9 cellular contexts compared by ENCODE assay signal in the genomic region with DNA sequence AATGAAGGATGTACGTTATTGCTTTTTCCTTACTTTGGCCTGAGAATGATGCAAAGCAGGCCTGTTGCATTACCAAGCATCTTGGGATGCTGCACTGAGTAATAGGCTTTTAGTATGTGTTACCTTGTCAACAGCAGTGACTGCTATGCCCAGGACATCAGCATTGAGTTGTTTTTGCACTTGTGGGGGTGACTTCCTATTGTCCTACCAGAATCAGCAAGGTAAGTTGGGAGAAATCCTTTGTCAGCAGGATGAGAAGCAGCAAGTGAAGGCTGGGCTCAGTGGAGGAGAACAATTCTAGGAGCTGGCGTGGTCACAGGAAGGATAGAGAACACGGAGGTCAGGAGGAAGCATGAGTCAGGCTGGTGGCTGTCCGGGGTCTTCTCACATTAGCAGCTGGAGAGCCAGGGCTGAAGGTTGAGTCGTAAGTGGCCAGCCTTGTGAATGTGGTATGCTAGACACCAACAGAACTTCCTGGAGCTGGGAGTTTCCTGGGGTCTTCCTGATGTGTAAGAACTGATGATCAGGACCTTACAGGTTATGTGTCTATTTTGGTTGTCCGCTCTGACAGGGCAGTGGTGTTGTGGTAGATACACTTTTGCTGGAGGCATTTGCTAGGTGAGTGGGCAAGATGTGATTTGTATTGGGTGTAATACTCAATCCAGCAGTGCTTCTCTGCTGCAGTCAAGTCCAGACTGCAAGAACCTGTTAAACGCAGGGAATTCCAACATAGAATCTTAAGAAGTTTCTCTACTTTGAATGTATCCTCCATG.
DNase-seq lines count a peak whose midpoint lies in the region; ATAC-seq and TF ChIP-seq lines count a peak whose summit lies in the region.
"Had no signal": no experiment of that assay in that cellular context is flagged by ENCODE, and none has a peak within 500 bp of the region (broad histone marks: within the 10 kb centered on the region; RNA-seq: fewer than 3 reads in every experiment).

No MANE protein-coding gene starts in this region.

- H3K27me3 ChIP-seq in SJCRH30 (no peaks in the 10 kb centered on the region), foreskin keratinocyte (no peaks in the 10 kb centered on the region)

- no peaks in the 10 kb centered on the region for H3K9me3 Mint-ChIP-seq in stimulated activated naive CD8-positive, alpha-beta T cell treated with anti-CD3 and anti-CD28 coated beads, Interleukin-15, Interleukin-2, amounts not matched to agents 100 ng/mL and 50 ng/mL, for 24 hours
- H3K9me3 Mint-ChIP-seq in activated CD4-positive, alpha-beta memory T cell treated with anti-CD3 and anti-CD28 coated beads for 36 hours: no peaks in the 10 kb centered on the region

- H3K4me1 Mint-ChIP-seq in stimulated activated naive CD8-positive, alpha-beta T cell treated with anti-CD3 and anti-CD28 coated beads, Interleukin-15, Interleukin-2, amounts not matched to agents 100 ng/mL and 50 ng/mL, for 24 hours (ENCODE audit: low read depth): peaks cover 37% of the 10 kb centered on the region
- H3K4me1 Mint-ChIP-seq in activated CD4-positive, alpha-beta memory T cell treated with anti-CD3 and anti-CD28 coated beads for 36 hours (ENCODE audit: low read depth): peaks cover 12% of the 10 kb centered on the region

- H3K27me3 Mint-ChIP-seq in stimulated activated naive CD8-positive, alpha-beta T cell treated with anti-CD3 and anti-CD28 coated beads, Interleukin-15, Interleukin-2, amounts not matched to agents 100 ng/mL and 50 ng/mL, for 24 hours: no peaks in the 10 kb centered on the region
- H3K27me3 Mint-ChIP-seq in activated CD4-positive, alpha-beta memory T cell treated with anti-CD3 and anti-CD28 coated beads for 36 hours: no peaks in the 10 kb centered on the region

- H3K4me3 Mint-ChIP-seq in stimulated activated naive CD8-positive, alpha-beta T cell treated with anti-CD3 and anti-CD28 coated beads, Interleukin-15, Interleukin-2, amounts not matched to agents 100 ng/mL and 50 ng/mL, for 24 hours: no peak overlapping the region
- no peak overlapping the region for H3K4me3 Mint-ChIP-seq in activated CD4-positive, alpha-beta memory T cell treated with anti-CD3 and anti-CD28 coated beads for 36 hours

- peaks cover 6% of the 10 kb centered on the region; the same call in 1 of the 2 replicates for H3K36me3 ChIP-seq in SJCRH30

- H3K4me1 ChIP-seq in SJCRH30 (peaks cover 13% of the 10 kb centered on the region), foreskin keratinocyte (peaks cover 12% of the 10 kb centered on the region)

- peaks cover 20% of the 10 kb centered on the region for H3K36me3 Mint-ChIP-seq in stimulated activated naive CD8-positive, alpha-beta T cell treated with anti-CD3 and anti-CD28 coated beads, Interleukin-15, Interleukin-2, amounts not matched to agents 100 ng/mL and 50 ng/mL, for 24 hours (ENCODE audit: low read depth)
- H3K36me3 Mint-ChIP-seq in activated CD4-positive, alpha-beta memory T cell treated with anti-CD3 and anti-CD28 coated beads for 36 hours: no peaks in the 10 kb centered on the region

- H3K27ac ChIP-seq in SJCRH30 (no peak overlapping the region), foreskin keratinocyte (peak overlapping the region; percentile 9)
- H3K27ac ChIP-seq: 22Rv1 had no signal

- ATAC-seq in foreskin keratinocyte (peak; percentile 76), GM18858 (IDR thresholded peaks at IDR 0.05; ENCODE audit: unreplicated experiment) (no peak)

- no peak overlapping the region for H3K4me3 ChIP-seq in SJCRH30

- no peak for TF ChIP-seq CTCF in foreskin keratinocyte (conservative IDR thresholded peaks at IDR 0.05)

- CTCF ChIA-PET in activated CD4-positive, alpha-beta memory T cell treated with anti-CD3 and anti-CD28 coated beads for 36 hours (lab: Charles Lee): interaction anchor here (0.6 kb wide), 1 partner anchor 69 kb away, joined by 3 read pairs; no protein-coding TSS in a partner anchor

- intact Hi-C loops in activated CD4-positive, alpha-beta memory T cell treated with anti-CD3 and anti-CD28 coated beads for 36 hours (cut with micrococcal nuclease): no loop called here

- POLR2A ChIA-PET in activated CD4-positive, alpha-beta memory T cell treated with anti-CD3 and anti-CD28 coated beads for 36 hours (lab: Charles Lee): no interaction called here

- H3K9me3 ChIP-seq in SJCRH30 (replicated peaks): no peaks in the 10 kb centered on the region

- peak; percentile 54 for DNase-seq in NK-92 treated with Interleukin-12 subunit alpha and Interleukin-12 subunit beta, amount 100 ng/mL, for 24 hours (lab: John Stamatoyannopoulos, UW)
- DNase-seq in NK-92 (lab: John Stamatoyannopoulos, UW; ENCODE audit: unreplicated experiment) (no peak), SJCRH30 (peak; percentile 55 to 63), foreskin keratinocyte (peak; percentile 24 to 41), iPS-NIHi11 (ENCODE audit: low spot score) (no peak)
- DNase-seq in activated CD4-positive, alpha-beta memory T cell treated with anti-CD3 and anti-CD28 coated beads for 36 hours: no peak

- peak overlapping the region; percentile 51 for H3K27ac Mint-ChIP-seq in stimulated activated naive CD8-positive, alpha-beta T cell treated with anti-CD3 and anti-CD28 coated beads, Interleukin-15, Interleukin-2, amounts not matched to agents 100 ng/mL and 50 ng/mL, for 24 hours
- H3K27ac Mint-ChIP-seq in activated CD4-positive, alpha-beta memory T cell treated with anti-CD3 and anti-CD28 coated beads for 36 hours: no peak overlapping the region

Comparison
In these comparisons a context has a peak if more than half of its experiments do, and no peak if none do; other contexts are left out.
1. DNase-seq: peak in NK-92 treated with Interleukin-12 subunit alpha and Interleukin-12 subunit beta, amount 100 ng/mL, for 24 hours (single experiment), SJCRH30 (2 of 2) and foreskin keratinocyte (2 of 2); none in NK-92 (single experiment), iPS-NIHi11 (single experiment) and activated CD4-positive, alpha-beta memory T cell treated with anti-CD3 and anti-CD28 coated beads for 36 hours (single experiment).